In the genomic region with DNA sequence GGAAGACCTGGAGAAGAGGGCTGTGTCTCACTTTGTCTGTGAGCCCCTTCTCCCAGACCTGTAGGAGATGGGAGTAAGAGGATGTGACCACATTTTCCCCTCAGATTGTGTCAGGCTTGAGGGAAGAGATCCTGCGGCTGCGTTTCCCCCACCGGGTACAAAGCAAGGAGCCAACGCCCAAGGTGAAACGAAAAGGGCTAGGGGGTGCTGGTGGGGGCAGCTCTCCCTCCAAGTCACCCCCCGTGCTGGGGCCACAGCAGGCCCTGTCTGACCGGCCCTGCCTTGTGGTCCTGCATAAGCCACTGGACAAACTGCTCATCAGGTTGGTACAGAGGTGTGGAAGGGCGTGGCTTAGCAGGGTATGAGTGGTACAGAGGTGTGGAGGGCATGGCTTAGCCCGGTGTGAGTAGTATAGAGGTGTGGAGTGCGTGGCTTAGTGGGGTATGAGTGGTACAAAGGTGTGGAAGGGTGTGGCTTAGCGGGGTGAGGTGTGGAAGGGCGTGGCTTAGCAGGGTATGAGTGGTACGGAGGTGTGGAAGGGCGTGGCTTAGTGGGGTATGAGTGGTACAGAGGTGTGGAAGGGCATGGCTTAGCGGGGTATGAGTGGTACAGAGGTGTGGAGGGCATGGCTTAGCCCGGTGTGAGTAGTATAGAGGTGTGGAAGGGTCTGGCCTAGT, we compare ENCODE assay signal across 17 cellular contexts. TPM values are rescaled to one million over a fixed set of nuclear protein-coding genes. Genes with fewer than 3 reads are reported as not detected.
A peak's percentile ranks its signal among the peaks of the same experiment; 100 is the strongest.
DNase-seq lines count a peak whose midpoint lies in the region; ATAC-seq, FAIRE-seq and TF ChIP-seq lines count a peak whose summit lies in the region.
"Had no signal": no experiment of that assay in that cellular context is flagged by ENCODE, and none has a peak within 500 bp of the region (broad histone marks: within the 10 kb centered on the region; RNA-seq: fewer than 3 reads in every experiment).

No MANE protein-coding gene starts in this region.

- H2BK20ac ChIP-seq in IMR-90 (ENCODE audit: low read depth, low read length) (no peak overlapping the region), H1 (ENCODE audit: low read length) (no peak overlapping the region)

- H3K27me3 ChIP-seq in IMR-90 (ENCODE audit: control insufficient read depth, insufficient read depth, low read length): no peaks in the 10 kb centered on the region
- no peaks in the 10 kb centered on the region for H3K27me3 ChIP-seq in H1 (replicated peaks in 1 of 4; ENCODE audit: control insufficient read depth in 3 of 4, extremely low read depth in 1 of 4, insufficient read depth in 3 of 4, low read length in 3 of 4)
- no peaks in the 10 kb centered on the region for H3K27me3 ChIP-seq in naive thymus-derived CD4-positive, alpha-beta T cell (ENCODE audit: control insufficient read depth in 2 of 2, insufficient read depth in 2 of 2, low read length in 2 of 2)
- H3K27me3 ChIP-seq: body of pancreas had no signal

- H2BK15ac ChIP-seq in IMR-90 (ENCODE audit: low read depth, low read length) (no peak overlapping the region), H1 (ENCODE audit: low read length) (no peak overlapping the region)

- FAIRE-seq in H1 (lab: Jason Lieb, UNC) (no peak), RCC 7860 (lab: Jason Lieb, UNC) (no peak)

- no peaks in the 10 kb centered on the region for H3K9me3 ChIP-seq in IMR-90 (ENCODE audit: control insufficient read depth, insufficient read depth, low read length)
- no peaks in the 10 kb centered on the region for H3K9me3 ChIP-seq in H1 (ENCODE audit: insufficient read depth in 2 of 2, low read depth in 1 of 2, low read length in 1 of 2)
- H3K9me3 ChIP-seq in naive thymus-derived CD4-positive, alpha-beta T cell (ENCODE audit: control insufficient read depth in 2 of 3, low read length in 3 of 3): no peaks in the 10 kb centered on the region
- H3K9me3 ChIP-seq: body of pancreas had no signal

- H3K4me1 ChIP-seq in IMR-90 (ENCODE audit: control insufficient read depth, insufficient read depth, low read length) (no peaks in the 10 kb centered on the region), H1 (replicated peaks in 1 of 4; ENCODE audit: control insufficient read depth in 3 of 4, insufficient read depth in 4 of 4, low read length in 3 of 4) (peaks cover 0 to 8% (median 5%) of the 10 kb centered on the region in 4 experiments; a peak in 6 of 7 replicates)
- H3K4me1 ChIP-seq in naive thymus-derived CD4-positive, alpha-beta T cell (ENCODE audit: control insufficient read depth in 2 of 2, insufficient read depth in 2 of 2, low read length in 2 of 2): no peaks in the 10 kb centered on the region
- H3K4me1 ChIP-seq: body of pancreas had no signal

- no peak overlapping the region for H3K56ac ChIP-seq in IMR-90 (ENCODE audit: extremely low read depth, insufficient read depth, low read length)
- no peak overlapping the region for H3K56ac ChIP-seq in H1 (replicated peaks; ENCODE audit: insufficient read length, low read depth, low read length)

- no peak overlapping the region for H3K4me3 Mint-ChIP-seq in activated CD4-positive, alpha-beta T cell treated with anti-CD3 and anti-CD28 coated beads for 36 hours
- no peak overlapping the region for H3K4me3 Mint-ChIP-seq in naive thymus-derived CD4-positive, alpha-beta T cell
- H3K4me3 Mint-ChIP-seq: CD4-positive, CD25-positive, alpha-beta regulatory T cell had no signal

- H3K27me3 Mint-ChIP-seq in activated CD4-positive, alpha-beta T cell treated with anti-CD3 and anti-CD28 coated beads for 36 hours: no peaks in the 10 kb centered on the region
- no peaks in the 10 kb centered on the region for H3K27me3 Mint-ChIP-seq in naive thymus-derived CD4-positive, alpha-beta T cell
- H3K27me3 Mint-ChIP-seq: CD4-positive, CD25-positive, alpha-beta regulatory T cell had no signal

- H3K36me3 ChIP-seq in IMR-90 (ENCODE audit: control insufficient read depth, insufficient read depth, low read length) (peaks cover 95% of the 10 kb centered on the region), H1 (ENCODE audit: control insufficient read depth in 2 of 4, insufficient read depth in 4 of 4, low read length in 3 of 4) (peaks cover 5 to 39% (median 29%) of the 10 kb centered on the region in 4 experiments; a peak in 6 of 8 replicates)
- H3K36me3 ChIP-seq in naive thymus-derived CD4-positive, alpha-beta T cell (ENCODE audit: control insufficient read depth in 2 of 3, insufficient read depth in 3 of 3, low read length in 3 of 3): peaks cover 8 to 98% (median 32%) of the 10 kb centered on the region in 3 experiments

- no peak for TF ChIP-seq RAD21 in IMR-90 (IDR thresholded peaks at IDR 0.05; ENCODE audit: low read length)
- TF ChIP-seq RAD21 in H1 (IDR thresholded peaks at IDR 0.05 in 1 of 2, conservative IDR thresholded peaks at IDR 0.05 in 1 of 2; ENCODE audit: low read depth in 2 of 2, low read length in 2 of 2): no peak

- no peak overlapping the region for H2BK120ac ChIP-seq in IMR-90 (ENCODE audit: low read depth, low read length)
- H2BK120ac ChIP-seq in H1 (replicated peaks; ENCODE audit: low read depth, low read length): no peak overlapping the region

- H3K14ac ChIP-seq in IMR-90 (replicated peaks; ENCODE audit: low read depth, low read length) (no peak overlapping the region), H1 (ENCODE audit: insufficient read length) (no peak overlapping the region)

- H2BK5ac ChIP-seq in IMR-90 (ENCODE audit: low read depth, low read length, poor library complexity, severe bottlenecking) (no peak overlapping the region), H1 (ENCODE audit: low read depth, low read length) (no peak overlapping the region)

- no peaks in the 10 kb centered on the region for H3K4me1 Mint-ChIP-seq in activated CD4-positive, alpha-beta T cell treated with anti-CD3 and anti-CD28 coated beads for 36 hours
- H3K4me1 Mint-ChIP-seq in naive thymus-derived CD4-positive, alpha-beta T cell: peaks cover 0 to 7% (median 0%) of the 10 kb centered on the region in 7 donors

- H3K4ac ChIP-seq in IMR-90 (ENCODE audit: low read depth, low read length): no peak overlapping the region
- H3K4ac ChIP-seq in H1 (replicated peaks; ENCODE audit: insufficient read length, low read depth, low read length): no peak overlapping the region

- POLR2A ChIA-PET in activated CD4-positive, alpha-beta T cell treated with anti-CD3 and anti-CD28 coated beads for 36 hours (lab: Charles Lee): no interaction called here
- POLR2A ChIA-PET in IMR-90 (lab: Charles Lee; ENCODE audit: unreplicated experiment) (no interaction called here), H1 (lab: Charles Lee; ENCODE audit: partially characterized antibody) (interaction anchor here (1.5 kb wide), 1 partner anchor 10 kb away, joined by 3 read pairs; no protein-coding TSS in a partner anchor)
- POLR2A ChIA-PET in naive thymus-derived CD4-positive, alpha-beta T cell (lab: Charles Lee): no interaction called here

- H3K23ac ChIP-seq in IMR-90 (ENCODE audit: low read depth, low read length) (no peak overlapping the region), H1 (ENCODE audit: insufficient read length) (no peak overlapping the region)

- H3K9ac ChIP-seq in IMR-90 (ENCODE audit: low read depth, low read length) (no peak overlapping the region), H1 (replicated peaks in 1 of 4; ENCODE audit: extremely low read depth in 1 of 4, low read depth in 3 of 4, low read length in 3 of 4) (no peak overlapping the region)
- H3K9ac ChIP-seq: GM23248 had no signal

- TF ChIP-seq CTCF in IMR-90 (conservative IDR thresholded peaks at IDR 0.05; ENCODE audit: low read depth, low read length) (no peak), H1 (IDR thresholded peaks at IDR 0.05; ENCODE audit: control extremely low read depth in 1 of 3, insufficient read depth in 1 of 3, low read depth in 1 of 3, low read length in 3 of 3) (no peak), GM13977 (IDR thresholded peaks at IDR 0.05; ENCODE audit: extremely low read depth, insufficient read depth, missing control alignments) (no peak)

- no peaks in the 10 kb centered on the region for H3K79me2 ChIP-seq in H1 (ENCODE audit: control insufficient read depth in 1 of 2, insufficient read depth in 2 of 2, low read length in 2 of 2)

- 93% methylated on average over 7 of the region's 16 CpGs; no CpG with 5 or more reads in 1 of the 2 experiments for WGBS in IMR-90 (ENCODE audit: extremely low coverage in 2 of 2, insufficient read length in 1 of 2), 2 experiments
- WGBS in H1 (ENCODE audit: extremely low coverage in 1 of 2, insufficient coverage in 1 of 2, insufficient read length in 1 of 2, insufficient replicate concordance in 2 of 2, low coverage in 1 of 2, low lambda C conversion rate in 2 of 2, missing lambda C conversion rate in 1 of 2), 2 experiments: 88% methylated on average over 16 of the region's 16 CpGs; no CpG with 5 or more reads in 1 of the 2 experiments

- no peak overlapping the region for H3K4me3 ChIP-seq in IMR-90 (ENCODE audit: insufficient read depth, low read depth, low read length)
- H3K4me3 ChIP-seq in H1 (ENCODE audit: extremely low read depth in 1 of 4, insufficient read depth in 2 of 4, low read depth in 3 of 4, low read length in 4 of 4): no peak overlapping the region
- no peak overlapping the region for H3K4me3 ChIP-seq in naive thymus-derived CD4-positive, alpha-beta T cell (ENCODE audit: low read length)
- H3K4me3 ChIP-seq: body of pancreas, GM23248, lung had no signal

- H3K23me2 ChIP-seq in H1 (ENCODE audit: low read depth, low read length): peaks cover 2% of the 10 kb centered on the region; the same call in 1 of the 2 replicates

- H2AK9ac ChIP-seq in IMR-90 (replicated peaks; ENCODE audit: low read depth, low read length, poor library complexity): peak overlapping the region; percentile 82

- H4K91ac ChIP-seq in IMR-90 (ENCODE audit: insufficient read depth, low read depth, low read length) (no peak overlapping the region), H1 (replicated peaks; ENCODE audit: insufficient read length, low read length) (no peak overlapping the region)

- dilution Hi-C loops in IMR-90 (cut with HindIII; ENCODE audit: low sequenced_read_pairs, unreplicated experiment): no loop called here

- H3K27ac Mint-ChIP-seq in activated CD4-positive, alpha-beta T cell treated with anti-CD3 and anti-CD28 coated beads for 36 hours: no peak overlapping the region
- peak overlapping the region in 5 of 9 donors; percentile 6 to 59 (median 40) for H3K27ac Mint-ChIP-seq in naive thymus-derived CD4-positive, alpha-beta T cell

- peaks cover 20% of the 10 kb centered on the region; the same call in 1 of the 2 replicates for H3K9me1 ChIP-seq in IMR-90 (ENCODE audit: insufficient read depth, low read length)

- H2AFZ ChIP-seq in IMR-90 (replicated peaks; ENCODE audit: low read length, poor library complexity): no peak overlapping the region
- H2AFZ ChIP-seq in H1 (ENCODE audit: low read length): no peak overlapping the region
- H2AFZ ChIP-seq: GM23248 had no signal

- H3K18ac ChIP-seq in IMR-90 (ENCODE audit: low read depth, low read length): no peak overlapping the region
- H3K18ac ChIP-seq in H1 (ENCODE audit: extremely low read depth, low read length): no peak overlapping the region

- H3K79me1 ChIP-seq in IMR-90 (ENCODE audit: low read depth in 1 of 2, low read length in 2 of 2) (peaks cover 0 to 4% of the 10 kb centered on the region in 2 experiments; a peak in 2 of 4 replicates), H1 (ENCODE audit: low read depth, low read length) (no peaks in the 10 kb centered on the region)

- H4K20me1 ChIP-seq in IMR-90 (ENCODE audit: insufficient read depth, low read length) (no peaks in the 10 kb centered on the region; the same call in 1 of the 2 replicates), H1 (replicated peaks in 1 of 2; ENCODE audit: control insufficient read depth in 1 of 2, insufficient read depth in 2 of 2, low read length in 2 of 2) (peaks cover 0 to 2% of the 10 kb centered on the region in 2 experiments)

- H4K5ac ChIP-seq in IMR-90 (ENCODE audit: low read depth, low read length): no peak overlapping the region
- no peak overlapping the region for H4K5ac ChIP-seq in H1 (ENCODE audit: insufficient read length, low read depth, low read length)

- H2AK5ac ChIP-seq in IMR-90 (ENCODE audit: low read depth, low read length) (no peak overlapping the region), H1 (ENCODE audit: low read depth, low read length) (0 out of 2 replicates have a peak overlapping the region, but pooled peaks have one; percentile 39)

- intact Hi-C loops in activated CD4-positive, alpha-beta T cell treated with anti-CD3 and anti-CD28 coated beads for 36 hours (cut with DNase I, micrococcal nuclease): no loop called here
- intact Hi-C loops in IMR-90 (cut with micrococcal nuclease): no loop called here
- intact Hi-C loops in naive thymus-derived CD4-positive, alpha-beta T cell (cut with micrococcal nuclease): no loop called here

- peaks cover 4% of the 10 kb centered on the region for H3K36me3 Mint-ChIP-seq in activated CD4-positive, alpha-beta T cell treated with anti-CD3 and anti-CD28 coated beads for 36 hours (ENCODE audit: low read depth)
- peaks cover 11 to 34% (median 18%) of the 10 kb centered on the region in 5 donors for H3K36me3 Mint-ChIP-seq in naive thymus-derived CD4-positive, alpha-beta T cell

- H3K27ac ChIP-seq in IMR-90 (ENCODE audit: insufficient read depth, low read length) (no peak overlapping the region), H1 (ENCODE audit: low read depth, low read length) (no peak overlapping the region)
- H3K27ac ChIP-seq in naive thymus-derived CD4-positive, alpha-beta T cell (ENCODE audit: low read depth, low read length): no peak overlapping the region
- H3K27ac ChIP-seq: body of pancreas, GM23248 had no signal

- no peak overlapping the region for H4K8ac ChIP-seq in IMR-90 (ENCODE audit: low read depth in 2 of 2, low read length in 2 of 2)
- H4K8ac ChIP-seq in H1 (ENCODE audit: extremely low read depth, insufficient read depth, low read length): no peak overlapping the region

- H3K4me2 ChIP-seq in IMR-90 (ENCODE audit: low read depth, low read length) (no peak overlapping the region), H1 (ENCODE audit: insufficient read depth in 1 of 2, low read depth in 2 of 2, low read length in 2 of 2) (no peak overlapping the region)

- ATAC-seq in activated CD4-positive, alpha-beta T cell treated with anti-CD3 and anti-CD28 coated beads for 36 hours: peak; percentile 13
- ATAC-seq in IMR-90 (ENCODE audit: low read depth) (no peak), HG03521 (IDR thresholded peaks at IDR 0.05; ENCODE audit: unreplicated experiment) (no peak)
- peak; percentile 27 for ATAC-seq in naive thymus-derived CD4-positive, alpha-beta T cell
- ATAC-seq: body of pancreas had no signal

- DNase-seq in activated CD4-positive, alpha-beta T cell treated with anti-CD3 and anti-CD28 coated beads for 36 hours: no peak
- no peak for DNase-seq in activated CD4-positive, alpha-beta T cell treated with anti-CD3 and anti-CD28 coated beads, Interleukin-2, amount 50 U/mL, for 1 hour
- DNase-seq in IMR-90 (no peak), H1 (ENCODE audit: low read depth in 1 of 2, low spot score in 2 of 2) (no peak), RCC 7860 (ENCODE audit: low spot score) (no peak), GM13977 (ENCODE audit: low spot score) (no peak)
- no peak for DNase-seq in naive thymus-derived CD4-positive, alpha-beta T cell
- DNase-seq: 8988T; activated effector memory CD4-positive, alpha-beta T cell treated with anti-CD3 and anti-CD28 coated beads, Interleukin-2, amount 50 U/mL, for 16 hours; body of pancreas; GM23248; Karpas-422; kidney glomerular epithelial cell; NCI-H1694 treated with DMSO at 0.1 percent for 48 hours had no signal

- peak overlapping the region; percentile 84; the same call in 1 of the 2 replicates for H2BK12ac ChIP-seq in H1 (ENCODE audit: low read depth, low read length)

- TF ChIP-seq POLR2A in IMR-90 (IDR thresholded peaks at IDR 0.05; ENCODE audit: low read depth, low read length) (no peak), H1 (IDR thresholded peaks at IDR 0.05; ENCODE audit: control extremely low read depth in 1 of 2, low read depth in 2 of 2, low read length in 2 of 2) (no peak)

- TF ChIP-seq EP300 in H1 (IDR thresholded peaks at IDR 0.05; ENCODE audit: borderline replicate concordance in 1 of 2, low read depth in 2 of 2, low read length in 2 of 2): no peak

- no TSS peak for BruUV-seq in IMR-90 (replicated peaks; lab: Mats Ljungman, UMichigan)

- in situ Hi-C loops in IMR-90 (cut with MboI; ENCODE audit: low sequenced_read_pairs) (loop anchor here (25.0 kb wide), 1 partner anchor 511 kb away; no protein-coding TSS in a partner anchor), GM13977 (cut with MboI; ENCODE audit: low pct_unique_long_range_greater_than_20kb, low sequenced_read_pairs, unreplicated experiment) (no loop called here)

- CTCF ChIA-PET in activated CD4-positive, alpha-beta T cell treated with anti-CD3 and anti-CD28 coated beads for 36 hours (lab: Charles Lee): interaction anchor here (0.8 to 1.0 kb wide), 2 partner anchors 9 to 33 kb away, joined by 3 read pairs; no protein-coding TSS in a partner anchor
- CTCF ChIA-PET in IMR-90 (lab: Yijun Ruan, JAX): no interaction called here
- CTCF ChIA-PET in H1 (lab: Charles Lee; ENCODE audit: partially characterized antibody): interaction anchor here (0.6 to 3.8 kb wide), 3 partner anchors 8 to 68 kb away, joined by 3 to 16 read pairs (median 3); no protein-coding TSS in a partner anchor
- CTCF ChIA-PET in naive thymus-derived CD4-positive, alpha-beta T cell (lab: Charles Lee): no interaction called here

- H3K9me3 Mint-ChIP-seq in activated CD4-positive, alpha-beta T cell treated with anti-CD3 and anti-CD28 coated beads for 36 hours (ENCODE audit: low read depth): no peaks in the 10 kb centered on the region
- no peaks in the 10 kb centered on the region for H3K9me3 Mint-ChIP-seq in naive thymus-derived CD4-positive, alpha-beta T cell

RNA-seq across cellular contexts. Expression of gene HYI, which starts 30.6 kb away (rescaled TPM):
- total RNA-seq in activated CD4-positive, alpha-beta T cell treated with anti-CD3 and anti-CD28 coated beads for 36 hours: 10 to 100 TPM; 10.8 to 13.5 TPM
- 21.5 and 25.0 TPM in 2 replicates for total RNA-seq in IMR-90 (2012; rRNA removed)
- polyA plus RNA-seq in IMR-90 (2012; rRNA removed): 53.7 and 66.7 TPM in 2 replicates
- polyA plus RNA-seq in IMR-90 (2012; cell fraction: cytosol; rRNA removed): 46.3 and 63.2 TPM in 2 replicates
- 204 and 236 TPM in 2 replicates for polyA plus RNA-seq in IMR-90 (2012; cell fraction: nucleus; rRNA removed; ENCODE audit: low replicate concordance)
- 17.0 and 17.7 TPM in 2 replicates for total RNA-seq in H1 (2021; fragmentation: NEBNext Ultra II Directional; extraction: Animal tissue kit (Norgen Biotek cat#: 25700))
- polyA plus RNA-seq in H1 (2011; rRNA removed): 14.4 and 21.8 TPM in 2 replicates
- polyA plus RNA-seq in H1 (2011; cell fraction: cytosol; rRNA removed): 19.0 TPM
- 61.7 TPM for polyA plus RNA-seq in H1 (2011; cell fraction: nucleus; rRNA removed)
- polyA plus RNA-seq in H1 (2012, experiment 1 of 2): 17.4 to 26.8 TPM (median 22.2 TPM) in 4 replicates
- 13.2 TPM for polyA plus RNA-seq in H1 (2012, experiment 2 of 2)
- 9.6 TPM for polyA plus RNA-seq in H1 (2013, experiment 1 of 2)
- 10.0 TPM for polyA plus RNA-seq in H1 (2013, experiment 2 of 2)
- 4.2 and 8.0 TPM in 2 replicates for polyA minus RNA-seq in H1 (2011; rRNA and poly(A)+ RNA removed)
- polyA minus RNA-seq in H1 (2011; cell fraction: cytosol; rRNA and poly(A)+ RNA removed): 10.1 TPM
- polyA minus RNA-seq in H1 (2011; cell fraction: nucleus; rRNA and poly(A)+ RNA removed): 19.7 TPM
- 10 to 100 TPM; 15.8 to 29.3 (median 26.8) TPM for total RNA-seq in naive thymus-derived CD4-positive, alpha-beta T cell
- polyA plus RNA-seq in naive thymus-derived CD4-positive, alpha-beta T cell: 1 to 10 TPM; 4.4 to 5.6 TPM

RNA-seq across cellular contexts. Expression of gene SZT2, which starts 33.4 kb away (rescaled TPM):
- 10 to 100 TPM; 33.6 to 36.3 TPM for total RNA-seq in activated CD4-positive, alpha-beta T cell treated with anti-CD3 and anti-CD28 coated beads for 36 hours
- 9.5 and 9.7 TPM in 2 replicates for total RNA-seq in IMR-90 (2012; rRNA removed)
- polyA plus RNA-seq in IMR-90 (2012; rRNA removed): 14.3 and 15.7 TPM in 2 replicates
- polyA plus RNA-seq in IMR-90 (2012; cell fraction: cytosol; rRNA removed): 5.1 and 7.2 TPM in 2 replicates
- polyA plus RNA-seq in IMR-90 (2012; cell fraction: nucleus; rRNA removed; ENCODE audit: low replicate concordance): 42.3 and 80.6 TPM in 2 replicates
- total RNA-seq in H1 (2021; fragmentation: NEBNext Ultra II Directional; extraction: Animal tissue kit (Norgen Biotek cat#: 25700)): 12.9 and 13.8 TPM in 2 replicates
- 4.7 and 8.0 TPM in 2 replicates for polyA plus RNA-seq in H1 (2011; rRNA removed)
- polyA plus RNA-seq in H1 (2011; cell fraction: cytosol; rRNA removed): 3.8 TPM
- polyA plus RNA-seq in H1 (2011; cell fraction: nucleus; rRNA removed): 35.9 TPM
- polyA plus RNA-seq in H1 (2012, experiment 1 of 2): 6.5 to 8.1 TPM (median 6.7 TPM) in 4 replicates
- 13.4 TPM for polyA plus RNA-seq in H1 (2012, experiment 2 of 2)
- 5.2 TPM for polyA plus RNA-seq in H1 (2013, experiment 1 of 2)
- polyA plus RNA-seq in H1 (2013, experiment 2 of 2): 3.5 TPM
- polyA minus RNA-seq in H1 (2011; rRNA and poly(A)+ RNA removed): 30.2 and 31.0 TPM in 2 replicates
- 6.6 TPM for polyA minus RNA-seq in H1 (2011; cell fraction: cytosol; rRNA and poly(A)+ RNA removed)
- polyA minus RNA-seq in H1 (2011; cell fraction: nucleus; rRNA and poly(A)+ RNA removed): 40.9 TPM
- total RNA-seq in naive thymus-derived CD4-positive, alpha-beta T cell: 100 to 1,000 TPM in 4 of 5 experiments, 10 to 100 TPM in 1; 80.5 to 153 (median 131) TPM
- polyA plus RNA-seq in naive thymus-derived CD4-positive, alpha-beta T cell: 1 to 10 TPM; 4.4 to 8.9 TPM

RNA-seq across cellular contexts. Expression of gene MED8, which starts 33.5 kb away (rescaled TPM):
- 10 to 100 TPM; 32.3 to 36.6 TPM for total RNA-seq in activated CD4-positive, alpha-beta T cell treated with anti-CD3 and anti-CD28 coated beads for 36 hours
- total RNA-seq in IMR-90 (2012; rRNA removed): 114 and 120 TPM in 2 replicates
- polyA plus RNA-seq in IMR-90 (2012; rRNA removed) (53.7 and 61.1 TPM in 2 replicates), H1 (2011; rRNA removed) (6.7 and 7.0 TPM in 2 replicates)
- polyA plus RNA-seq in IMR-90 (2012; cell fraction: cytosol; rRNA removed): 35.0 and 38.5 TPM in 2 replicates
- 37.4 and 89.5 TPM in 2 replicates for polyA plus RNA-seq in IMR-90 (2012; cell fraction: nucleus; rRNA removed; ENCODE audit: low replicate concordance)
- total RNA-seq in H1 (2021; fragmentation: NEBNext Ultra II Directional; extraction: Animal tissue kit (Norgen Biotek cat#: 25700)): 19.5 and 20.6 TPM in 2 replicates
- 9.7 TPM for polyA plus RNA-seq in H1 (2011; cell fraction: cytosol; rRNA removed)
- 13.6 TPM for polyA plus RNA-seq in H1 (2011; cell fraction: nucleus; rRNA removed)
- polyA plus RNA-seq in H1 (2012, experiment 1 of 2): 19.8 to 23.8 TPM (median 22.3 TPM) in 4 replicates
- polyA plus RNA-seq in H1 (2012, experiment 2 of 2): 8.5 TPM
- polyA plus RNA-seq in H1 (2013, experiment 1 of 2): 12.8 TPM
- polyA plus RNA-seq in H1 (2013, experiment 2 of 2): 14.3 TPM
- 5.1 and 9.8 TPM in 2 replicates for polyA minus RNA-seq in H1 (2011; rRNA and poly(A)+ RNA removed)
- polyA minus RNA-seq in H1 (2011; cell fraction: cytosol; rRNA and poly(A)+ RNA removed): 5.2 TPM
- 13.1 TPM for polyA minus RNA-seq in H1 (2011; cell fraction: nucleus; rRNA and poly(A)+ RNA removed)
- total RNA-seq in naive thymus-derived CD4-positive, alpha-beta T cell: 10 to 100 TPM; 14.5 to 37.8 (median 30.1) TPM
- polyA plus RNA-seq in naive thymus-derived CD4-positive, alpha-beta T cell: 10 to 100 TPM; 28.8 to 53.8 TPM

RNA-seq across cellular contexts. Expression of gene ELOVL1, which starts 55.3 kb away (rescaled TPM):
- total RNA-seq in activated CD4-positive, alpha-beta T cell treated with anti-CD3 and anti-CD28 coated beads for 36 hours: 10 to 100 TPM; 56.0 to 72.1 TPM
- 66.4 and 88.9 TPM in 2 replicates for total RNA-seq in IMR-90 (2012; rRNA removed)
- polyA plus RNA-seq in IMR-90 (2012; rRNA removed) (203 and 211 TPM in 2 replicates), H1 (2011; rRNA removed) (58.2 and 68.1 TPM in 2 replicates)
- polyA plus RNA-seq in IMR-90 (2012; cell fraction: cytosol; rRNA removed): 94.1 and 171 TPM in 2 replicates
- polyA plus RNA-seq in IMR-90 (2012; cell fraction: nucleus; rRNA removed; ENCODE audit: low replicate concordance): 140 and 158 TPM in 2 replicates
- total RNA-seq in H1 (2021; fragmentation: NEBNext Ultra II Directional; extraction: Animal tissue kit (Norgen Biotek cat#: 25700)): 28.5 and 29.1 TPM in 2 replicates
- polyA plus RNA-seq in H1 (2011; cell fraction: cytosol; rRNA removed): 51.4 TPM
- 64.0 TPM for polyA plus RNA-seq in H1 (2011; cell fraction: nucleus; rRNA removed)
- polyA plus RNA-seq in H1 (2012, experiment 1 of 2): 31.0 to 38.0 TPM (median 34.5 TPM) in 4 replicates
- polyA plus RNA-seq in H1 (2012, experiment 2 of 2): 57.9 TPM
- 45.0 TPM for polyA plus RNA-seq in H1 (2013, experiment 1 of 2)
- 50.2 TPM for polyA plus RNA-seq in H1 (2013, experiment 2 of 2)
- polyA minus RNA-seq in H1 (2011; rRNA and poly(A)+ RNA removed): 35.7 and 45.3 TPM in 2 replicates
- polyA minus RNA-seq in H1 (2011; cell fraction: cytosol; rRNA and poly(A)+ RNA removed): 11.2 TPM
- polyA minus RNA-seq in H1 (2011; cell fraction: nucleus; rRNA and poly(A)+ RNA removed): 12.0 TPM
- total RNA-seq in naive thymus-derived CD4-positive, alpha-beta T cell: 10 to 100 TPM; 25.9 to 65.3 (median 32.3) TPM
- polyA plus RNA-seq in naive thymus-derived CD4-positive, alpha-beta T cell: 10 to 100 TPM; 46.8 to 55.1 TPM

Comparison
In these comparisons a context has a peak if more than half of its experiments do, and no peak if none do; other contexts are left out.
1. ATAC-seq: peak in activated CD4-positive, alpha-beta T cell treated with anti-CD3 and anti-CD28 coated beads for 36 hours (single experiment) and naive thymus-derived CD4-positive, alpha-beta T cell (single experiment); none in IMR-90 (single experiment) and HG03521 (single experiment).
2. CTCF ChIA-PET loops: an anchor here in activated CD4-positive, alpha-beta T cell treated with anti-CD3 and anti-CD28 coated beads for 36 hours (0.8 to 1.0 kb wide) and H1 (0.6 to 3.8 kb wide); none called in IMR-90 and naive thymus-derived CD4-positive, alpha-beta T cell.